In genomic region chr5:173484569-173484968, GRCh38 we compare ENCODE assay signal across 15 cellular contexts.
DNase-seq lines count a peak whose midpoint lies in the region; ATAC-seq, FAIRE-seq and TF ChIP-seq lines count a peak whose summit lies in the region.
"Had no signal": no experiment of that assay in that cellular context is flagged by ENCODE, and none has a peak within 500 bp of the region (broad histone marks: within the 10 kb centered on the region; RNA-seq: fewer than 3 reads in every experiment).

No MANE protein-coding gene starts in this region.

- H3K9me3 ChIP-seq in HepG2 (ENCODE audit: low read length) (no peaks in the 10 kb centered on the region), right lobe of liver (no peaks in the 10 kb centered on the region), mesenchymal stem cell (ENCODE audit: control insufficient read depth, low read length) (no peaks in the 10 kb centered on the region)

- TF ChIP-seq CTCF in HepG2 (CRISPR knock-in tag; IDR thresholded peaks at IDR 0.05) (no peak), right lobe of liver (IDR thresholded peaks at IDR 0.05) (no peak), coronary artery (IDR thresholded peaks at IDR 0.05) (no peak)

- no peak overlapping the region for H3K14ac ChIP-seq in mesenchymal stem cell (ENCODE audit: low read length in 2 of 2)

- no peak overlapping the region for H2BK5ac ChIP-seq in mesenchymal stem cell (ENCODE audit: low read depth, low read length, poor library complexity, severe bottlenecking)

- no peak overlapping the region for H3K4me3 ChIP-seq in HepG2 (replicated peaks in 1 of 3; ENCODE audit: insufficient read depth in 1 of 3, low read depth in 2 of 3, low read length in 3 of 3)
- no peak overlapping the region for H3K4me3 ChIP-seq in right lobe of liver
- no peak overlapping the region for H3K4me3 ChIP-seq in coronary artery
- no peak overlapping the region for H3K4me3 ChIP-seq in mesenchymal stem cell (ENCODE audit: insufficient read depth in 1 of 2, low read depth in 1 of 2, low read length in 2 of 2)
- H3K4me3 ChIP-seq: BLaER1 treated with 17β-estradiol and CSF1 and Interleukin-3, amounts not matched to agents 10 nM and 100 nM; GM12878; GM23248 had no signal

- BruUV-seq in HepG2 (replicated peaks; lab: Mats Ljungman, UMichigan) = no TSS peak

- H3K27ac ChIP-seq in HepG2 (ENCODE audit: extremely low read length, insufficient read depth, low read length) = no peak overlapping the region
- H3K27ac ChIP-seq in right lobe of liver = no peak overlapping the region
- H3K27ac ChIP-seq in coronary artery = no peak overlapping the region
- H3K27ac ChIP-seq in mesenchymal stem cell (ENCODE audit: low read length, poor library complexity, severe bottlenecking) = no peak overlapping the region
- H3K27ac ChIP-seq: BLaER1 treated with 17β-estradiol and CSF1 and Interleukin-3, amounts not matched to agents 10 nM and 100 nM; GM23248 had no signal

- H3K9ac ChIP-seq in HepG2 (ENCODE audit: insufficient read depth, low read depth, low read length) = no peak overlapping the region
- no peak overlapping the region for H3K9ac ChIP-seq in mesenchymal stem cell (ENCODE audit: low read length)
- H3K9ac ChIP-seq: BLaER1 treated with 17β-estradiol and CSF1 and Interleukin-3, amounts not matched to agents 10 nM and 100 nM; GM23248 had no signal

- no peak overlapping the region for H2BK120ac ChIP-seq in mesenchymal stem cell (ENCODE audit: low read depth, low read length)

- H3K4me2 ChIP-seq in HepG2 (ENCODE audit: low read depth, low read length) (no peak overlapping the region), mesenchymal stem cell (ENCODE audit: low read length, poor library complexity, severe bottlenecking) (no peak overlapping the region)
- H3K4me2 ChIP-seq: BLaER1 treated with 17β-estradiol and CSF1 and Interleukin-3, amounts not matched to agents 10 nM and 100 nM had no signal

- intact Hi-C loops in HepG2 (cut with micrococcal nuclease; ENCODE audit: unreplicated experiment) = no loop called here
- intact Hi-C loops in right lobe of liver (cut with DNase I) = no loop called here

- no peak overlapping the region for H2AK5ac ChIP-seq in mesenchymal stem cell (ENCODE audit: low read length, severe bottlenecking)

- H3K23ac ChIP-seq in mesenchymal stem cell (ENCODE audit: low read length in 2 of 2) = no peak overlapping the region

- TF ChIP-seq EP300 in HepG2 (IDR thresholded peaks at IDR 0.05; ENCODE audit: low read depth in 2 of 2, low read length in 2 of 2) (no peak), HepG2 (CRISPR knock-in tag; IDR thresholded peaks at IDR 0.05; ENCODE audit: borderline replicate concordance) (no peak)

- 13% methylated on average over 10 of the region's 10 CpGs for WGBS in HepG2 (ENCODE audit: low lambda C conversion rate)
- 41% methylated on average over 8 of the region's 10 CpGs for WGBS in right lobe of liver (ENCODE audit: insufficient coverage, low coverage, low lambda C conversion rate, missing lambda C conversion rate)
- 87% methylated on average over 10 of the region's 10 CpGs for WGBS in mesenchymal stem cell

- H4K8ac ChIP-seq in mesenchymal stem cell (ENCODE audit: low read length) = no peak overlapping the region

- no peaks in the 10 kb centered on the region for H4K20me1 ChIP-seq in HepG2 (ENCODE audit: insufficient read depth, low read length)
- H4K20me1 ChIP-seq: BLaER1 treated with 17β-estradiol and CSF1 and Interleukin-3, amounts not matched to agents 10 nM and 100 nM had no signal

- H3K27me3 ChIP-seq in HepG2 (ENCODE audit: control insufficient read depth in 1 of 2, insufficient read depth in 2 of 2, low read length in 2 of 2) = peaks cover under 1 to 13% of the 10 kb centered on the region in 2 experiments; a peak in 4 of 5 replicates
- no peaks in the 10 kb centered on the region for H3K27me3 ChIP-seq in right lobe of liver
- no peaks in the 10 kb centered on the region for H3K27me3 ChIP-seq in mesenchymal stem cell (ENCODE audit: control insufficient read depth in 1 of 2, insufficient read depth in 1 of 2, low read length in 2 of 2)
- H3K27me3 ChIP-seq: BLaER1 treated with 17β-estradiol and CSF1 and Interleukin-3, amounts not matched to agents 10 nM and 100 nM had no signal

- no peaks in the 10 kb centered on the region for H3K79me1 ChIP-seq in mesenchymal stem cell (replicated peaks; ENCODE audit: low read length, poor library complexity, severe bottlenecking)

- in situ Hi-C loops in HepG2 (cut with HindIII; ENCODE audit: extremely low pct_ligation_motif_present, low pct_unique_long_range_greater_than_20kb) = no loop called here

- H3K4me1 ChIP-seq in HepG2 (ENCODE audit: insufficient read depth, low read length) (no peaks in the 10 kb centered on the region), right lobe of liver (no peaks in the 10 kb centered on the region), mesenchymal stem cell (ENCODE audit: control insufficient read depth, insufficient read depth, low read depth, low read length) (no peaks in the 10 kb centered on the region)
- H3K4me1 ChIP-seq: BLaER1 treated with 17β-estradiol and CSF1 and Interleukin-3, amounts not matched to agents 10 nM and 100 nM had no signal

- no peaks in the 10 kb centered on the region for H3K79me2 ChIP-seq in HepG2 (ENCODE audit: insufficient read depth, low read length)

- H3K18ac ChIP-seq in mesenchymal stem cell (ENCODE audit: low read depth in 1 of 2, low read length in 2 of 2) = no peak overlapping the region

- no peaks in the 10 kb centered on the region for H3K36me3 ChIP-seq in HepG2 (replicated peaks in 1 of 2; ENCODE audit: control insufficient read depth in 1 of 2, insufficient read depth in 2 of 2, low read length in 2 of 2)
- no peaks in the 10 kb centered on the region for H3K36me3 ChIP-seq in right lobe of liver
- H3K36me3 ChIP-seq in mesenchymal stem cell (ENCODE audit: control insufficient read depth in 1 of 2, insufficient read depth in 2 of 2, low read depth in 1 of 2, low read length in 2 of 2) = no peaks in the 10 kb centered on the region

- CTCF ChIA-PET in HepG2 (lab: Yijun Ruan, JAX; ENCODE audit: low intra/inter-chr PET ratio, low total read pairs) = no interaction called here

- no peak overlapping the region for H3K4ac ChIP-seq in mesenchymal stem cell (ENCODE audit: low read depth in 1 of 2, low read length in 2 of 2)

- H2BK12ac ChIP-seq in mesenchymal stem cell (ENCODE audit: low read length in 2 of 2) = no peak overlapping the region

- ATAC-seq in HepG2 (peak; percentile 91), right lobe of liver (no peak)
- ATAC-seq: GM12878 had no signal

- FAIRE-seq in HepG2 (lab: Jason Lieb, UNC) = no peak
- FAIRE-seq: GM12878, GM18507 had no signal

- POLR2A ChIA-PET in HepG2 (lab: Yijun Ruan, JAX) = no interaction called here

- no peak for TF ChIP-seq RAD21 in HepG2 (CRISPR knock-in tag; IDR thresholded peaks at IDR 0.05)

- peak overlapping the region; percentile 46 for H4K91ac ChIP-seq in mesenchymal stem cell (ENCODE audit: low read length)

- no peak for TF ChIP-seq POLR2A in HepG2 (IDR thresholded peaks at IDR 0.05; ENCODE audit: insufficient read depth in 1 of 2, low read depth in 2 of 2, low read length in 2 of 2)
- TF ChIP-seq POLR2A in right lobe of liver (IDR thresholded peaks at IDR 0.05) = no peak

- peak overlapping the region; percentile 71 for H2BK15ac ChIP-seq in mesenchymal stem cell (ENCODE audit: low read depth, poor library complexity, severe bottlenecking)

- DNase-seq in HepG2 (ENCODE audit: low spot score) (no peak), right lobe of liver (no peak), coronary artery (ENCODE audit: low spot score) (peak; percentile 43), mesenchymal stem cell (no peak), NCI-H2196 (lab: John Stamatoyannopoulos, UW; ENCODE audit: unreplicated experiment) (no peak), NCI-H774 (lab: John Stamatoyannopoulos, UW) (no peak)
- no peak for DNase-seq in stimulated activated naive CD4-positive, alpha-beta T cell treated with Interleukin-2 at 50 U/mL for 16 hours (lab: John Stamatoyannopoulos, UW)
- DNase-seq: ACHN; CD4-positive, CD25-positive, alpha-beta regulatory T cell; DMS79; GM23248; H9 had no signal

- H2AFZ ChIP-seq in HepG2 (ENCODE audit: low read length) (no peak overlapping the region), mesenchymal stem cell (ENCODE audit: low read depth, low read length) (no peak overlapping the region)
- H2AFZ ChIP-seq: GM23248 had no signal

TF ChIP-seq in HepG2, 621 proteins besides CTCF, POLR2A, EP300 and RAD21:
- TF ChIP-seq ZNF460 (CRISPR knock-in tag; IDR thresholded peaks at IDR 0.05; ENCODE audit: borderline replicate concordance) = no peak
- no peak for TF ChIP-seq HDAC6 (IDR thresholded peaks at IDR 0.05; ENCODE audit: low read depth, low read length)
- TF ChIP-seq TEAD3 (CRISPR knock-in tag; optimal IDR thresholded peaks at IDR 0.05; ENCODE audit: borderline replicate concordance) = peak; percentile 94
